ENCODE assay signal across 1 cellular context in the genomic region with DNA sequence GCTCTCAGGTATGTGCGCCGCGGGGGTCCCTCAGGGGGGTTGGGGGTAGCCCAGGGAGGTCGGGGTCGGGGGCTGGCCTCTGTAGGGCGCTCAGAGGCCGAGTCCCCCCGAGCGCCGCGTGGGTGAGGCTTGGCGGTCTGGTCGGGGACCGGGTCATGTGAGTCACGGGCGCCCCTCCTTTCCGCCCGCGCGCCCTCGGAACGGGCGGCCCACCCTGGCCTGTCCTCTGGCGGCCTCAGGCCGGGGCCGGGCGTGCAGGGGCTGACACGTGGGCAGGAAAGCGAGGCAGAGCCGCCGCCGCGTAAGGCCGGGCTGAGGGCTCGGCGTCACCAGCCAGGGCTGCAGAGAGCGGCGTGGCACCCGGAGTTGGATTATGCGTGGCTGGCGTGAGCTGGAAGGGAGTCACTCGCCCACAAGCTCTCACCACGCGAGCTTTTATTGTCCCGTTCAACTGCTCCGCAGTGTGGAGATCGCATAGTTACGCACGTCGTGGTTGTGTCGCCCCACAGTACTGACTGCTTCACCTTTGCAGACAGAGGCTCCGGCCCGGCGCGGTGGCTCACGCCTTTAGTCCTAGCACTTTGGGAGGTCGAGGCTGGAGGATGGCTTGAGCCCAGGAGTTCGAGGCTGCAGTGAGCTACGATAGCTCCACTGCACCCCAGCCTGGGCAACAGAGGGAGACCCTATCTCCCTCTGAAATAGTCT.
TF ChIP-seq lines count a peak whose summit lies in the region.

No MANE protein-coding gene starts in this region.

TF ChIP-seq in A549, 52 proteins besides CTCF, POLR2A, EP300 and RAD21 (continued from another document):
- TF ChIP-seq CBX2 (IDR thresholded peaks at IDR 0.05; ENCODE audit: borderline replicate concordance, low read depth) (no peak), HDAC2 (IDR thresholded peaks at IDR 0.05) (peak; percentile 55; the same call in 1 of the 2 replicates), PHF8 (IDR thresholded peaks at IDR 0.05; ENCODE audit: borderline replicate concordance, low read depth) (peak; percentile 88), RCOR1 (IDR thresholded peaks at IDR 0.05; ENCODE audit: low read depth, low read length) (no peak), EHF (CRISPR knock-in tag; IDR thresholded peaks at IDR 0.05) (no peak), ZFP36 (IDR thresholded peaks at IDR 0.05; ENCODE audit: borderline replicate concordance, partially characterized antibody) (no peak), TP53 (CRISPR knock-in tag; IDR thresholded peaks at IDR 0.05) (no peak; the same call in 1 of the 2 replicates), SMC3 (IDR thresholded peaks at IDR 0.05) (no peak), JUNB (IDR thresholded peaks at IDR 0.05) (no peak), ZC3H11A (IDR thresholded peaks at IDR 0.05) (no peak), NPAS2 (CRISPR knock-in tag; IDR thresholded peaks at IDR 0.05; ENCODE audit: borderline replicate concordance) (no peak), TFCP2L1 (CRISPR knock-in tag; IDR thresholded peaks at IDR 0.05) (no peak), POLR2AphosphoS2 (conservative IDR thresholded peaks at IDR 0.05; ENCODE audit: low read length) (no peak), RFX5 (IDR thresholded peaks at IDR 0.05) (no peak), CEBPB (IDR thresholded peaks at IDR 0.05) (no peak), ESRRA (IDR thresholded peaks at IDR 0.05; ENCODE audit: borderline replicate concordance, low read length) (no peak), JUN (IDR thresholded peaks at IDR 0.05) (peak in 1 of 2 experiments; percentile 69; a peak in 3 of 5 replicates), HOXB5 (CRISPR knock-in tag; IDR thresholded peaks at IDR 0.05) (0 out of 2 replicates have a peak, but pooled peaks have one; percentile 67), FOSL2 (IDR thresholded peaks at IDR 0.05) (no peak), FOSL2 (CRISPR knock-in tag; IDR thresholded peaks at IDR 0.05) (peak; percentile 72), MYC (IDR thresholded peaks at IDR 0.05; ENCODE audit: borderline replicate concordance, low read length) (peak; percentile 94), RNF2 (IDR thresholded peaks at IDR 0.05; ENCODE audit: borderline replicate concordance, low read depth) (no peak)
- TF ChIP-seq, protein P1, sequence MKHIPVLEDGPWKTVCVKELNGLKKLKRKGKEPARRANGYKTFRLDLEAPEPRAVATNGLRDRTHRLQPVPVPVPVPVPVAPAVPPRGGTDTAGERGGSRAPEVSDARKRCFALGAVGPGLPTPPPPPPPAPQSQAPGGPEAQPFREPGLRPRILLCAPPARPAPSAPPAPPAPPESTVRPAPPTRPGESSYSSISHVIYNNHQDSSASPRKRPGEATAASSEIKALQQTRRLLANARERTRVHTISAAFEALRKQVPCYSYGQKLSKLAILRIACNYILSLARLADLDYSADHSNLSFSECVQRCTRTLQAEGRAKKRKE (CRISPR knock-in tag; IDR thresholded peaks at IDR 0.05; ENCODE audit: low read depth) = 0 out of 2 replicates have a peak, but pooled peaks have one; percentile 12
- TF ChIP-seq, protein P2, sequence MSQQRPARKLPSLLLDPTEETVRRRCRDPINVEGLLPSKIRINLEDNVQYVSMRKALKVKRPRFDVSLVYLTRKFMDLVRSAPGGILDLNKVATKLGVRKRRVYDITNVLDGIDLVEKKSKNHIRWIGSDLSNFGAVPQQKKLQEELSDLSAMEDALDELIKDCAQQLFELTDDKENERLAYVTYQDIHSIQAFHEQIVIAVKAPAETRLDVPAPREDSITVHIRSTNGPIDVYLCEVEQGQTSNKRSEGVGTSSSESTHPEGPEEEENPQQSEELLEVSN (IDR thresholded peaks at IDR 0.05; ENCODE audit: borderline replicate concordance, low read depth) = peak; percentile 83
- TF ChIP-seq, protein P3, sequence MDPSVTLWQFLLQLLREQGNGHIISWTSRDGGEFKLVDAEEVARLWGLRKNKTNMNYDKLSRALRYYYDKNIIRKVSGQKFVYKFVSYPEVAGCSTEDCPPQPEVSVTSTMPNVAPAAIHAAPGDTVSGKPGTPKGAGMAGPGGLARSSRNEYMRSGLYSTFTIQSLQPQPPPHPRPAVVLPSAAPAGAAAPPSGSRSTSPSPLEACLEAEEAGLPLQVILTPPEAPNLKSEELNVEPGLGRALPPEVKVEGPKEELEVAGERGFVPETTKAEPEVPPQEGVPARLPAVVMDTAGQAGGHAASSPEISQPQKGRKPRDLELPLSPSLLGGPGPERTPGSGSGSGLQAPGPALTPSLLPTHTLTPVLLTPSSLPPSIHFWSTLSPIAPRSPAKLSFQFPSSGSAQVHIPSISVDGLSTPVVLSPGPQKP (IDR thresholded peaks at IDR 0.05; ENCODE audit: low read depth, low read length) = no peak
- TF ChIP-seq, protein P4, sequence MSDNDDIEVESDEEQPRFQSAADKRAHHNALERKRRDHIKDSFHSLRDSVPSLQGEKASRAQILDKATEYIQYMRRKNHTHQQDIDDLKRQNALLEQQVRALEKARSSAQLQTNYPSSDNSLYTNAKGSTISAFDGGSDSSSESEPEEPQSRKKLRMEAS (IDR thresholded peaks at IDR 0.05) = peak; percentile 97
- TF ChIP-seq, protein P5, sequence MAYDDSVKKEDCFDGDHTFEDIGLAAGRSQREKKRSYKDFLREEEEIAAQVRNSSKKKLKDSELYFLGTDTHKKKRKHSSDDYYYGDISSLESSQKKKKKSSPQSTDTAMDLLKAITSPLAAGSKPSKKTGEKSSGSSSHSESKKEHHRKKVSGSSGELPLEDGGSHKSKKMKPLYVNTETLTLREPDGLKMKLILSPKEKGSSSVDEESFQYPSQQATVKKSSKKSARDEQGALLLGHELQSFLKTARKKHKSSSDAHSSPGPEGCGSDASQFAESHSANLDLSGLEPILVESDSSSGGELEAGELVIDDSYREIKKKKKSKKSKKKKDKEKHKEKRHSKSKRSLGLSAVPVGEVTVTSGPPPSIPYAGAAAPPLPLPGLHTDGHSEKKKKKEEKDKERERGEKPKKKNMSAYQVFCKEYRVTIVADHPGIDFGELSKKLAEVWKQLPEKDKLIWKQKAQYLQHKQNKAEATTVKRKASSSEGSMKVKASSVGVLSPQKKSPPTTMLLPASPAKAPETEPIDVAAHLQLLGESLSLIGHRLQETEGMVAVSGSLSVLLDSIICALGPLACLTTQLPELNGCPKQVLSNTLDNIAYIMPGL (CRISPR knock-in tag; IDR thresholded peaks at IDR 0.05; ENCODE audit: borderline replicate concordance) = no peak
- TF ChIP-seq, protein P6, sequence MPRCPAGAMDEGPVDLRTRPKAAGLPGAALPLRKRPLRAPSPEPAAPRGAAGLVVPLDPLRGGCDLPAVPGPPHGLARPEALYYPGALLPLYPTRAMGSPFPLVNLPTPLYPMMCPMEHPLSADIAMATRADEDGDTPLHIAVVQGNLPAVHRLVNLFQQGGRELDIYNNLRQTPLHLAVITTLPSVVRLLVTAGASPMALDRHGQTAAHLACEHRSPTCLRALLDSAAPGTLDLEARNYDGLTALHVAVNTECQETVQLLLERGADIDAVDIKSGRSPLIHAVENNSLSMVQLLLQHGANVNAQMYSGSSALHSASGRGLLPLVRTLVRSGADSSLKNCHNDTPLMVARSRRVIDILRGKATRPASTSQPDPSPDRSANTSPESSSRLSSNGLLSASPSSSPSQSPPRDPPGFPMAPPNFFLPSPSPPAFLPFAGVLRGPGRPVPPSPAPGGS (IDR thresholded peaks at IDR 0.05) = peak; percentile 78
